25 cellular contexts compared by ENCODE assay signal in the genomic region with DNA sequence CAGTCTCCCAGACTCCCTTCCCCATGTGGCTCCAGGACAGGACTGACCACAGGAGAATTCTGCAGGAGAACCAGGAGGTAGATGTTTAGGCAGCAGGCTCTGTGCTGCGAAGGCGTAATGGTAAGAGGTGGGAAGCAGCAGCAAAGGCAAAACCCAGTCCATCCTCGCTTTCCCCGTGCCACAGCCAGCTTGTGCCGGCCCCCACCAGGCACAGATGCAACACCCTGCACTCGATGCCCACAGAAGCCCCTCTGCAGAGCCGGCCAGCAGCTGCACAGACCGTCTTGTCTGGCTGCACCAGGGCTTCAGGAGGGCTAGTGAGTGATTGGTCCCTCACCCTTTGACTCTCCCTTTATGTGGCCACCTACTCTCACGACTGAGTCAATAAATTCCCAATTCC. TPM values are rescaled to one million over a fixed set of nuclear protein-coding genes. Genes with fewer than 3 reads are reported as not detected.
"Had no signal": no experiment of that assay in that cellular context is flagged by ENCODE, and none has a peak within 500 bp of the region (broad histone marks: within the 10 kb centered on the region; RNA-seq: fewer than 3 reads in every experiment).

No MANE protein-coding gene starts in this region.

- H3K27ac Mint-ChIP-seq: effector memory CD8-positive, alpha-beta T cell; endodermal cell; memory B cell; mesothelial cell of epicardium; naive B cell had no signal

- H3K4me3 Mint-ChIP-seq: effector memory CD8-positive, alpha-beta T cell; endodermal cell; memory B cell; mesothelial cell of epicardium had no signal

- DNase-seq: dermis blood vessel endothelial cell; dorsolateral prefrontal cortex; effector CD4-positive, alpha-beta T cell; effector memory CD8-positive, alpha-beta T cell; endodermal cell; erythroblast; esophagus squamous epithelium; foreskin fibroblast; foreskin melanocyte; gastrocnemius medialis; glutamatergic neuron; heart right ventricle; hippocampal formation; left cardiac atrium; left lung; left ventricle myocardium superior; lower lobe of right lung; mesendoderm; mucosa of descending colon; naive B cell had no signal

- H3K4me1 ChIP-seq: esophagus squamous epithelium, gastrocnemius medialis, heart right ventricle, left lung, lower lobe of right lung had no signal

- H3K27me3 Mint-ChIP-seq: effector memory CD8-positive, alpha-beta T cell; memory B cell; naive B cell had no signal

- H3K27ac ChIP-seq: coronary artery, dorsolateral prefrontal cortex, epithelial cell of prostate, esophagus squamous epithelium, gastrocnemius medialis, heart right ventricle, left lung, lower lobe of right lung had no signal

- ATAC-seq: effector memory CD8-positive, alpha-beta T cell; esophagus mucosa; gastrocnemius medialis; left cardiac atrium; left lung; left ventricle myocardium superior; lower lobe of right lung; mucosa of descending colon had no signal

- H3K27me3 ChIP-seq: dorsolateral prefrontal cortex, esophagus squamous epithelium, gastrocnemius medialis, heart right ventricle, left lung had no signal

- H3K9me3 Mint-ChIP-seq: effector memory CD8-positive, alpha-beta T cell; endodermal cell had no signal

- H3K4me3 ChIP-seq: coronary artery, dorsolateral prefrontal cortex, esophagus squamous epithelium, gastrocnemius medialis, heart right ventricle, left lung, lower lobe of right lung, mucosa of descending colon had no signal

- H3K4me1 Mint-ChIP-seq: endodermal cell, memory B cell, mesothelial cell of epicardium, naive B cell had no signal

- H3K9me3 ChIP-seq: esophagus squamous epithelium, gastrocnemius medialis, lower lobe of right lung, mucosa of descending colon had no signal

RNA-seq across cellular contexts. Expression of a gene that starts 59.6 kb away (rescaled TPM):
- total RNA-seq: esophagus mucosa, esophagus squamous epithelium had no signal
